In the genomic region with DNA sequence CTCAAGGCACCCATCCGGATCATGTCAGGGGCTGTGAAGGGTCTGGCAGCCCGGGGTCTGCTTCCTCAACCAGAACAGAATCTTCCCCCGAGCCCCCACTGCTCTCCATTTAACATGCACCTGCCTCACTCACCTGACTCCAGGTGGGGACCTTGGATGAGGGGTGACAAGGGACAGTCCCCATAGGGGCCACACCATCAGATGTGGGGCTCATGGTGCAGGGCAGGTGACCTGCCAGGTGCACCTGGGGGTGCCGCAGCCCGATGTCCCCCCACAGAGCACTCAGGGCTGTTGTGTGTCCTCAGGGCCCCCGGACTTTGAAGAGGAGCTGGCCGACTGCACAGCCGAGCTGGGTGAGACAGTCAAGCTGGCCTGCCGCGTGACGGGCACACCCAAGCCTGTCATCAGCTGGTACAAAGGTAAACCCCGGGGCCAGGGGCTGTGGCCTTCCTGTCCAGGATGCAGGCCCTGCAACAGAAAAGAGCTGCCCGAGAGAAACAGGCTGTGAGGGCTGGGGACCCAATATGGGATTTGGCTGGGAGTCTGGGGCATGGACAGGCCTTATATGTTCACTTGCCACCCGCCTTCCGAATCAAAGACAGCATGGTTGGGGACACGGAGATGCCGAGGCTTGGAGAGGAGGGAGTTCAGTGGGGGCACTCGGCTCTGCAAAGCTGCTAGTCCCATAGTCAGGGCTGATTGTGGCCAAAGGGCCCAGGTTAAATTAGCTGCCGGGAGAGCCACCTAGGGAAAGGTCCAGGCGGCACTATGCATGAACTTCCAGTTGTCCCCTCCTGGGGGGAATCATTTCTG, we compare ENCODE assay signal across 17 cellular contexts.
DNase-seq lines count a peak whose midpoint lies in the region; ATAC-seq and TF ChIP-seq lines count a peak whose summit lies in the region.
"Had no signal": no experiment of that assay in that cellular context is flagged by ENCODE, and none has a peak within 500 bp of the region (broad histone marks: within the 10 kb centered on the region; RNA-seq: fewer than 3 reads in every experiment).

No MANE protein-coding gene starts in this region.

- H2BK120ac ChIP-seq in neuronal stem cell (ENCODE audit: low read depth, low read length), result no peak overlapping the region

- H2BK12ac ChIP-seq in neuronal stem cell (ENCODE audit: low read length), result no peak overlapping the region

- H3K4me1 Mint-ChIP-seq in endodermal cell, result no peaks in the 10 kb centered on the region
- H3K4me1 Mint-ChIP-seq: naive thymus-derived CD4-positive, alpha-beta T cell had no signal

- H3K9ac ChIP-seq in endodermal cell (ENCODE audit: extremely low read depth, low read length, poor library complexity, severe bottlenecking) (no peak overlapping the region), neuronal stem cell (ENCODE audit: low read depth, low read length, poor library complexity) (peak overlapping the region; percentile 38)

- H3K9me3 Mint-ChIP-seq in endodermal cell, result peaks cover 14% of the 10 kb centered on the region

- H3K27ac Mint-ChIP-seq in endodermal cell, result no peak overlapping the region
- H3K27ac Mint-ChIP-seq: T-helper 2 cell treated with Interferon-gamma antibody and Interleukin-4, amounts not matched to agents 5 μg/mL and 100 μg/mL, for 36 hours had no signal

- no peak for TF ChIP-seq CTCF in heart right ventricle (IDR thresholded peaks at IDR 0.05)
- no peak for TF ChIP-seq CTCF in endodermal cell (conservative IDR thresholded peaks at IDR 0.05)
- no peak for TF ChIP-seq CTCF in omental fat pad (IDR thresholded peaks at IDR 0.05)

- peaks cover 0 to 80% (median 8%) of the 10 kb centered on the region in 9 donors for H3K36me3 ChIP-seq in heart right ventricle
- H3K36me3 ChIP-seq in endodermal cell (ENCODE audit: control insufficient read depth, insufficient read depth, low read length), result peaks cover 21% of the 10 kb centered on the region
- peaks cover 0 to 13% of the 10 kb centered on the region in 2 donors for H3K36me3 ChIP-seq in neuronal stem cell (replicated peaks in 1 of 2; ENCODE audit: control insufficient read depth in 2 of 2, insufficient read depth in 2 of 2, low read length in 2 of 2)

- no peak overlapping the region for H3K4me3 ChIP-seq in heart right ventricle
- H3K4me3 ChIP-seq in endodermal cell (ENCODE audit: low read length), result no peak overlapping the region
- no peak overlapping the region for H3K4me3 ChIP-seq in neuronal stem cell (ENCODE audit: low read length in 2 of 2)

- no peak overlapping the region for H2BK5ac ChIP-seq in neuronal stem cell (ENCODE audit: low read length)

- no peak overlapping the region for H4K8ac ChIP-seq in neuronal stem cell (ENCODE audit: low read depth, low read length)

- H3K27ac ChIP-seq in heart right ventricle (no peak overlapping the region), endodermal cell (ENCODE audit: low read depth, low read length) (no peak overlapping the region), neuronal stem cell (replicated peaks; ENCODE audit: low read length) (no peak overlapping the region)

- H3K36me3 Mint-ChIP-seq in endodermal cell (ENCODE audit: low read depth), result peaks cover 48% of the 10 kb centered on the region

- H3K4ac ChIP-seq in neuronal stem cell (ENCODE audit: low read length), result no peak overlapping the region

- H4K91ac ChIP-seq in neuronal stem cell (ENCODE audit: low read depth, low read length, poor library complexity), result no peak overlapping the region

- H3K4me1 ChIP-seq in heart right ventricle, result peaks cover 0 to 34% (median 10%) of the 10 kb centered on the region in 9 donors
- no peaks in the 10 kb centered on the region for H3K4me1 ChIP-seq in endodermal cell (ENCODE audit: control insufficient read depth, insufficient read depth, low read length)
- no peaks in the 10 kb centered on the region for H3K4me1 ChIP-seq in neuronal stem cell (ENCODE audit: control insufficient read depth in 2 of 2, insufficient read depth in 1 of 2, low read depth in 1 of 2, low read length in 2 of 2)

- H3K23ac ChIP-seq in neuronal stem cell (ENCODE audit: low read depth, low read length, poor library complexity), result peak overlapping the region; percentile 55

- no peak overlapping the region for H2BK15ac ChIP-seq in neuronal stem cell (ENCODE audit: low read length)

- no peaks in the 10 kb centered on the region for H3K27me3 Mint-ChIP-seq in endodermal cell (ENCODE audit: insufficient read depth)
- H3K27me3 Mint-ChIP-seq: naive thymus-derived CD4-positive, alpha-beta T cell had no signal

- 85 to 87% methylated on average over 20 of the region's 20 CpGs for WGBS in heart right ventricle, 2 donors
- 94 to 96% methylated on average over 11 to 20 of the region's 20 CpGs for WGBS in endodermal cell (ENCODE audit: insufficient coverage in 1 of 2, insufficient read length in 1 of 2), 2 experiments
- no CpG with 5 or more reads among the region's 20 CpGs for WGBS in neuronal stem cell (ENCODE audit: extremely low coverage in 2 of 2, insufficient read length in 2 of 2, insufficient replicate concordance in 1 of 2), 2 donors

- no peak overlapping the region for H3K18ac ChIP-seq in neuronal stem cell (ENCODE audit: low read length)

- H3K27me3 ChIP-seq in heart right ventricle, result no peaks in the 10 kb centered on the region
- H3K27me3 ChIP-seq in endodermal cell (ENCODE audit: control insufficient read depth, insufficient read depth, low read length, poor library complexity, severe bottlenecking), result no peaks in the 10 kb centered on the region
- H3K27me3 ChIP-seq in neuronal stem cell (ENCODE audit: control insufficient read depth in 3 of 3, insufficient read depth in 3 of 3, low read depth in 1 of 3, low read length in 3 of 3), result peaks cover 0 to 3% (median 0%) of the 10 kb centered on the region in 3 experiments

- peaks cover 2% of the 10 kb centered on the region for H3K79me1 ChIP-seq in neuronal stem cell (ENCODE audit: low read depth, low read length)

- no peak overlapping the region for H3K4me3 Mint-ChIP-seq in endodermal cell
- H3K4me3 Mint-ChIP-seq: naive thymus-derived CD4-positive, alpha-beta T cell; T-helper 2 cell treated with Interferon-gamma antibody and Interleukin-4, amounts not matched to agents 5 μg/mL and 100 μg/mL, for 36 hours had no signal

- no peak overlapping the region for H3K4me2 ChIP-seq in neuronal stem cell (ENCODE audit: insufficient read depth, low read length, poor library complexity, severe bottlenecking)

- peaks cover 0 to 8% (median 0%) of the 10 kb centered on the region in 11 donors for H3K9me3 ChIP-seq in heart right ventricle
- H3K9me3 ChIP-seq in endodermal cell (ENCODE audit: control insufficient read depth, low read length), result no peaks in the 10 kb centered on the region
- peaks cover 0 to 6% of the 10 kb centered on the region in 2 donors for H3K9me3 ChIP-seq in neuronal stem cell (replicated peaks in 1 of 2; ENCODE audit: control insufficient read depth in 2 of 2, insufficient read depth in 1 of 2, low read depth in 1 of 2, low read length in 2 of 2)

- ATAC-seq in heart right ventricle, result no peak
- ATAC-seq in omental fat pad (ENCODE audit: low FRiP score), result no peak
- no peak for ATAC-seq in esophagus mucosa
- ATAC-seq: naive thymus-derived CD4-positive, alpha-beta T cell; PC-3 had no signal

- DNase-seq in cardiac septum (ENCODE audit: low spot score) (peak; percentile 59), heart right ventricle (no peak), endodermal cell (peak; percentile 34), neuronal stem cell (ENCODE audit: low spot score) (no peak), omental fat pad (ENCODE audit: low spot score) (no peak), GM19238 (ENCODE audit: insufficient read length, low spot score) (no peak)
- DNase-seq: activated CD4-positive, CD25-positive, alpha-beta regulatory T cell; activated CD8-positive, alpha-beta memory T cell treated with anti-CD3 and anti-CD28 coated beads for 24 hours; cerebellar nuclear complex; effector memory CD4-positive, alpha-beta T cell; MM.1S; naive thymus-derived CD4-positive, alpha-beta T cell; NCI-H1694 treated with DMSO at 0.1 percent for 48 hours; NCI-H345; PC-3 had no signal

- intact Hi-C loops in cardiac septum (cut with DNase I) (no loop called here), heart right ventricle (cut with DNase I) (loop anchor here in 2 of 10 donors (10.0 kb wide), 2 partner anchors 57 to 63 kb away; a partner anchor contains a TSS)

- H2AFZ ChIP-seq in neuronal stem cell (ENCODE audit: low read length), result no peak overlapping the region

- no peak overlapping the region for H2AK5ac ChIP-seq in neuronal stem cell (ENCODE audit: low read depth, low read length)

- no peak overlapping the region for H3K14ac ChIP-seq in neuronal stem cell (ENCODE audit: low read length)

Comparison
In these comparisons a context has a peak if more than half of its experiments do, and no peak if none do; other contexts are left out.
1. DNase-seq: peak in cardiac septum (single experiment) and endodermal cell (single experiment); none in heart right ventricle (0 of 2), neuronal stem cell (single experiment), omental fat pad (single experiment) and GM19238 (single experiment).